ENCODE assay signal across 28 cellular contexts in genomic region chr9:2863831-2864230, GRCh38.
"Had no signal": no experiment of that assay in that cellular context is flagged by ENCODE, and none has a peak within 500 bp of the region (broad histone marks: within the 10 kb centered on the region; RNA-seq: fewer than 3 reads in every experiment).

No MANE protein-coding gene starts in this region.

- FAIRE-seq: colon, endometrium, endothelial cell of umbilical vein, frontal cortex had no signal

- H3K27ac ChIP-seq: colonic mucosa, coronary artery, dorsolateral prefrontal cortex, epithelial cell of prostate, esophagus muscularis mucosa, esophagus squamous epithelium, foreskin keratinocyte, gastrocnemius medialis, gastroesophageal sphincter, heart left ventricle, heart right ventricle had no signal

- ATAC-seq: effector memory CD8-positive, alpha-beta T cell; esophagus mucosa; foreskin keratinocyte; gastrocnemius medialis; gastroesophageal sphincter; heart left ventricle; heart right ventricle had no signal

- H3K4me1 ChIP-seq: colonic mucosa, esophagus muscularis mucosa, esophagus squamous epithelium, foreskin keratinocyte, gastrocnemius medialis, gastroesophageal sphincter, heart left ventricle, heart right ventricle had no signal

- H3K27me3 ChIP-seq: colonic mucosa, dorsolateral prefrontal cortex, foreskin keratinocyte, gastrocnemius medialis, gastroesophageal sphincter had no signal

- H3K9me3 ChIP-seq: colonic mucosa, esophagus muscularis mucosa, esophagus squamous epithelium, gastrocnemius medialis, gastroesophageal sphincter, heart left ventricle had no signal

- H3K4me3 ChIP-seq: colonic mucosa, coronary artery, dorsolateral prefrontal cortex, esophagus muscularis mucosa, esophagus squamous epithelium, gastrocnemius medialis, gastroesophageal sphincter, heart left ventricle, heart right ventricle had no signal

- H3K36me3 ChIP-seq: colonic mucosa, esophagus muscularis mucosa, esophagus squamous epithelium, gastrocnemius medialis, gastroesophageal sphincter, heart left ventricle, heart right ventricle had no signal

- DNase-seq: colonic mucosa; cortex of kidney; dermis blood vessel endothelial cell; dorsolateral prefrontal cortex; effector CD4-positive, alpha-beta T cell; effector CD8-positive, alpha-beta T cell; effector memory CD4-positive, alpha-beta T cell; effector memory CD8-positive, alpha-beta T cell; endodermal cell; erythroblast; esophagus squamous epithelium; foreskin fibroblast; foreskin keratinocyte; foreskin melanocyte; gastrocnemius medialis; glutamatergic neuron; head of caudate nucleus; heart left ventricle; heart right ventricle had no signal
